ENCODE assay signal across 8 cellular contexts in genomic region chr11:10623797-10624761, GRCh38. TPM values are rescaled to one million over a fixed set of nuclear protein-coding genes. Genes with fewer than 3 reads are reported as not detected.
A peak's percentile ranks its signal among the peaks of the same experiment; 100 is the strongest.
DNase-seq lines count a peak whose midpoint lies in the region; ATAC-seq and TF ChIP-seq lines count a peak whose summit lies in the region.

No MANE protein-coding gene starts in this region.

- H3K36me3 ChIP-seq in PC-9 (ENCODE audit: low read depth) (no peaks in the 10 kb centered on the region), osteoblast (ENCODE audit: insufficient read depth, low read length) (peaks cover 4% of the 10 kb centered on the region)

- H3K27me3 Mint-ChIP-seq in endothelial cell (ENCODE audit: unreplicated experiment): peaks cover 5% of the 10 kb centered on the region

- CTCF ChIA-PET in PC-9 (lab: Charles Lee): no interaction called here

- H3K79me2 ChIP-seq in PC-9 (ENCODE audit: low read depth): no peaks in the 10 kb centered on the region
- no peaks in the 10 kb centered on the region for H3K79me2 ChIP-seq in osteoblast (ENCODE audit: insufficient read depth, low read length)

- no peaks in the 10 kb centered on the region for H3K9me3 Mint-ChIP-seq in endothelial cell (ENCODE audit: unreplicated experiment)

- H3F3A ChIP-seq in PC-9 (ENCODE audit: insufficient read depth, low read depth): no peaks in the 10 kb centered on the region

- intact Hi-C loops in PC-9 (cut with micrococcal nuclease; ENCODE audit: unreplicated experiment): loop anchor here (1.0 kb wide), 1 partner anchor 111 kb away; no protein-coding TSS in a partner anchor

- H4K20me1 ChIP-seq in PC-9 (ENCODE audit: insufficient read depth) (no peaks in the 10 kb centered on the region), osteoblast (ENCODE audit: insufficient read depth, low read length) (no peaks in the 10 kb centered on the region)

- H2AFZ ChIP-seq in PC-9 (no peak overlapping the region), osteoblast (ENCODE audit: low read length) (no peak overlapping the region)

- no peak overlapping the region for H3K4me3 ChIP-seq in AG09309 (ENCODE audit: control insufficient read depth, low read depth, low read length)
- no peak overlapping the region for H3K4me3 ChIP-seq in PC-9
- H3K4me3 ChIP-seq in osteoblast (ENCODE audit: insufficient read depth, low read length): no peak overlapping the region

- H3K4me2 ChIP-seq in PC-9 (no peak overlapping the region), osteoblast (ENCODE audit: insufficient read depth, low read length) (no peak overlapping the region)

- H3K36me3 Mint-ChIP-seq in endothelial cell (ENCODE audit: low read depth, unreplicated experiment): no peaks in the 10 kb centered on the region

- no peaks in the 10 kb centered on the region for H3K9me3 ChIP-seq in PC-9 (ENCODE audit: insufficient read depth, low read depth)
- H3K9me3 ChIP-seq in osteoblast (ENCODE audit: low read depth, low read length): no peaks in the 10 kb centered on the region

- H3K27me3 ChIP-seq in PC-9 (ENCODE audit: insufficient read depth, low read depth) (no peaks in the 10 kb centered on the region), osteoblast (ENCODE audit: insufficient read depth, low read length) (no peaks in the 10 kb centered on the region)

- H3K27ac Mint-ChIP-seq in endothelial cell (ENCODE audit: unreplicated experiment): peak overlapping the region; percentile 92

- H3K4me3 Mint-ChIP-seq in endothelial cell (ENCODE audit: unreplicated experiment): no peak overlapping the region

- TF ChIP-seq CTCF in AG09309 (IDR thresholded peaks at IDR 0.05; ENCODE audit: control insufficient read depth, insufficient read depth, low read depth, low read length, missing control alignments) (peak; percentile 70), GM12872 (IDR thresholded peaks at IDR 0.05; ENCODE audit: insufficient read depth, low read depth, low read length) (peak; percentile 59), PC-9 (conservative IDR thresholded peaks at IDR 0.05) (peak; percentile 51), endothelial cell (IDR thresholded peaks at IDR 0.05; ENCODE audit: unreplicated experiment) (no peak), osteoblast (IDR thresholded peaks at IDR 0.05; ENCODE audit: extremely low read depth, low read depth, low read length) (peak; percentile 56)

- H3K9me2 ChIP-seq in PC-9 (ENCODE audit: insufficient read depth): no peaks in the 10 kb centered on the region

- no TSS peak for BruUV-seq in PC-9 (replicated peaks; lab: Mats Ljungman, UMichigan)

- DNase-seq in AG09309 (ENCODE audit: low read depth): no peak
- DNase-seq in PC-9: peak in 1 of 2 experiments; percentile 18
- no peak for DNase-seq in endothelial cell (ENCODE audit: low spot score)
- DNase-seq in osteoblast (ENCODE audit: insufficient read length, low spot score, missing footprints): no peak
- DNase-seq in GDM1 (lab: John Stamatoyannopoulos, UW): no peak
- DNase-seq in NCI-H526 treated with DMSO at 0.1 percent for 48 hours (lab: John Stamatoyannopoulos, UW): no peak

- POLR2A ChIA-PET in PC-9 (lab: Charles Lee; ENCODE audit: unreplicated experiment): no interaction called here

- H3K27ac ChIP-seq in PC-9 (no peak overlapping the region), osteoblast (ENCODE audit: low read depth, low read length) (no peak overlapping the region)

- no peak for ATAC-seq in GM19324 (IDR thresholded peaks at IDR 0.05; ENCODE audit: low FRiP score, unreplicated experiment)

- no peaks in the 10 kb centered on the region for H3K4me1 ChIP-seq in PC-9 (replicated peaks; ENCODE audit: insufficient read depth)
- no peaks in the 10 kb centered on the region for H3K4me1 ChIP-seq in osteoblast (ENCODE audit: insufficient read depth, low read length)

- H3K4me1 Mint-ChIP-seq in endothelial cell (ENCODE audit: unreplicated experiment): peaks cover 26% of the 10 kb centered on the region

RNA-seq across cellular contexts. Expression of gene LYVE1, which starts 55.6 kb away (rescaled TPM):
- not detected in 2 replicates for total RNA-seq in PC-9 (2021)
- total RNA-seq in endothelial cell (ENCODE audit: unreplicated experiment): not detected
- total RNA-seq in osteoblast: not detected in 2 replicates
